10 cellular contexts compared by ENCODE assay signal in the genomic region with DNA sequence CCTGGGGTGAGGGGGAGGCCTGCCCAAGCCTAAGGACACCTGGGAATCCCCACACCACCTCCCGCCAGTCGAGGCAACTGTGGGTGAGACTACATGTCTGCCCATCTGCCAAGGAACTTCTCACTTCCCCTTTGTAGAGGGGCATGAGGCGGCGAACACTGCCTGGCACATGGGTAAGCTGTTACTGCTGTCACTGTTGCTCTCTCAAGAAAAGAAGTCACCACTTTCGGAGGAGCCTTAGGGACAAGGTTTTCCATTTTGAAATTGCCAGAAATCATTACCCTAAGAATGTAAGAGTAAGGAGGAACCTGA. TPM values are rescaled to one million over a fixed set of nuclear protein-coding genes. Genes with fewer than 3 reads are reported as not detected.
A peak's percentile ranks its signal among the peaks of the same experiment; 100 is the strongest.
DNase-seq lines count a peak whose midpoint lies in the region; ATAC-seq and TF ChIP-seq lines count a peak whose summit lies in the region.
"Had no signal": no experiment of that assay in that cellular context is flagged by ENCODE, and none has a peak within 500 bp of the region (broad histone marks: within the 10 kb centered on the region; RNA-seq: fewer than 3 reads in every experiment).

No MANE protein-coding gene starts in this region.

- TF ChIP-seq CTCF in left lung (IDR thresholded peaks at IDR 0.05) = no peak
- no peak for TF ChIP-seq CTCF in upper lobe of left lung (IDR thresholded peaks at IDR 0.05)

- H3K4me1 ChIP-seq in left lung (peaks cover 40 to 96% of the 10 kb centered on the region in 2 donors), upper lobe of left lung (peaks cover 50 to 97% (median 90%) of the 10 kb centered on the region in 4 donors)

- peaks cover 93% of the 10 kb centered on the region for H3K4me1 Mint-ChIP-seq in activated naive CD4-positive, alpha-beta T cell treated with anti-CD3 and anti-CD28 coated beads, Interleukin-2, amount 50 U/mL, for 24 hours

- no peaks in the 10 kb centered on the region for H3K36me3 ChIP-seq in left lung
- H3K36me3 ChIP-seq in upper lobe of left lung = peaks cover 0 to 3% (median 0%) of the 10 kb centered on the region in 4 donors

- H3K9me3 ChIP-seq in left lung (no peaks in the 10 kb centered on the region), upper lobe of left lung (no peaks in the 10 kb centered on the region)
- H3K9me3 ChIP-seq: adrenal gland, MG63 had no signal

- 61 to 88% methylated on average over 1 to 5 of the region's 5 CpGs for WGBS in upper lobe of left lung, 2 donors

- H3K27me3 Mint-ChIP-seq in activated naive CD4-positive, alpha-beta T cell treated with anti-CD3 and anti-CD28 coated beads, Interleukin-2, amount 50 U/mL, for 24 hours = no peaks in the 10 kb centered on the region

- H3K27ac Mint-ChIP-seq in activated naive CD4-positive, alpha-beta T cell treated with anti-CD3 and anti-CD28 coated beads, Interleukin-2, amount 50 U/mL, for 24 hours = peak overlapping the region; percentile 70

- H3K9me3 Mint-ChIP-seq in activated naive CD4-positive, alpha-beta T cell treated with anti-CD3 and anti-CD28 coated beads, Interleukin-2, amount 50 U/mL, for 24 hours = no peaks in the 10 kb centered on the region

- no peak overlapping the region for H3K4me3 ChIP-seq in left lung
- H3K4me3 ChIP-seq in upper lobe of left lung = no peak overlapping the region
- H3K4me3 ChIP-seq: adrenal gland, MG63 had no signal

- no peak for DNase-seq in activated naive CD4-positive, alpha-beta T cell (lab: John Stamatoyannopoulos, UW)
- DNase-seq in activated T-cell treated with anti-CD3 and anti-CD28 coated beads, Interleukin-2, amount 50 U/mL, for 48 hours = peak; percentile 18 to 20
- DNase-seq in left lung (peak; percentile 73 to 83), upper lobe of left lung (peak in 1 of 2 donors; percentile 64), ACHN (no peak)
- DNase-seq: MG63 had no signal

- H3K27ac ChIP-seq in left lung (peak overlapping the region in 1 of 2 donors; percentile 78), upper lobe of left lung (peak overlapping the region; percentile 4 to 87 (median 65))

- in situ Hi-C loops in ACHN (cut with HindIII; ENCODE audit: low pct_ligation_motif_present, low pct_unique_long_range_greater_than_20kb, low sequenced_read_pairs) = no loop called here

- no peak overlapping the region for H3K4me3 Mint-ChIP-seq in activated naive CD4-positive, alpha-beta T cell treated with anti-CD3 and anti-CD28 coated beads, Interleukin-2, amount 50 U/mL, for 24 hours

- intact Hi-C loops in left lung (cut with DNase I) = no loop called here

- H3K36me3 Mint-ChIP-seq in activated naive CD4-positive, alpha-beta T cell treated with anti-CD3 and anti-CD28 coated beads, Interleukin-2, amount 50 U/mL, for 24 hours = peaks cover 6% of the 10 kb centered on the region

- no peak for TF ChIP-seq POLR2A in upper lobe of left lung (IDR thresholded peaks at IDR 0.05)

- TF ChIP-seq EP300 in upper lobe of left lung (IDR thresholded peaks at IDR 0.05) = no peak

- ATAC-seq in left lung = no peak
- ATAC-seq in upper lobe of left lung (ENCODE audit: low FRiP score in 2 of 2) = no peak
- no peak for ATAC-seq in GM19467 (IDR thresholded peaks at IDR 0.05; ENCODE audit: unreplicated experiment)
- ATAC-seq in HG03108 (IDR thresholded peaks at IDR 0.05; ENCODE audit: unreplicated experiment) = no peak

- H3K27me3 ChIP-seq in left lung = no peaks in the 10 kb centered on the region
- no peaks in the 10 kb centered on the region for H3K27me3 ChIP-seq in upper lobe of left lung
- H3K27me3 ChIP-seq: adrenal gland, MG63 had no signal

RNA-seq across cellular contexts. Expression of a gene that starts 23.4 kb away (rescaled TPM):
- 10 to 100 TPM; 10.5 to 12.1 TPM for total RNA-seq in left lung
- 10 to 100 TPM in 3 of 6 donors, 1 to 10 TPM in 3; 6.3 to 24.3 (median 10.5) TPM for total RNA-seq in upper lobe of left lung

Comparison
In these comparisons a context has a peak if more than half of its experiments do, and no peak if none do; other contexts are left out.
1. DNase-seq: peak in activated T-cell treated with anti-CD3 and anti-CD28 coated beads, Interleukin-2, amount 50 U/mL, for 48 hours (2 of 2) and left lung (2 of 2); none in activated naive CD4-positive, alpha-beta T cell (0 of 4) and ACHN (single experiment).